In the genomic region with DNA sequence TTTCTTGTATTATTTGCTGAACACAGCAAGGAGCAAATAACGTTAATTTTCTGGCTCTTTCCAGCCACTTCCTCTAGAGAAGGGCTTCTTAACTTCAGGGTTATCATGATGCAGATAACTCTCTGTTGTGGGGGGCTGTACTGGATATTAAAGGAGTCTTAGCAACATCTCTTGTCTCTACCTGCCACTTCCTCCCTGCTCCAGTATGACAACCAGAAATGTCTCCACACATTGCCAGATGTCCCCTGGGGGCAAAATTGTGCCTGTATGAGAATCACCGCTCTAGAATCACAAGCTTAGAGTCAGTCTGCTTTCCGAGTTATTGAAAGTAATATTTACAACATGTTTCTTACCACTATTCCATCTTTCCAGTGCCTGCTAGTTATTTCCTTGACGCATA, we compare ENCODE assay signal across 2 cellular contexts.
TF ChIP-seq lines count a peak whose summit lies in the region.

No MANE protein-coding gene starts in this region.

TF ChIP-seq in SK-N-SH, 30 proteins besides CTCF, POLR2A, EP300 and RAD21:
- TF ChIP-seq SIN3A (IDR thresholded peaks at IDR 0.05; ENCODE audit: borderline replicate concordance, low read depth, low read length) (no peak), EZH2phosphoT487 (IDR thresholded peaks at IDR 0.05; ENCODE audit: borderline replicate concordance, low read depth) (no peak)
TF ChIP-seq in SK-N-SH: peak in this region for 0.

TF ChIP-seq in SK-N-SH treated with all-trans-retinoic acid at 6 μM for 48 hours, 23 proteins besides CTCF, POLR2A, EP300 and RAD21:
- no peak for TF ChIP-seq CSDC2 (CRISPR knock-in tag; IDR thresholded peaks at IDR 0.05)
- TF ChIP-seq ZNF70 (CRISPR knock-in tag; IDR thresholded peaks at IDR 0.05): no peak
- no peak for TF ChIP-seq TOX (CRISPR knock-in tag; IDR thresholded peaks at IDR 0.05; ENCODE audit: borderline replicate concordance)
- TF ChIP-seq ZNF565 (CRISPR knock-in tag; conservative IDR thresholded peaks at IDR 0.05; ENCODE audit: low read depth): no peak
- TF ChIP-seq RARB (CRISPR knock-in tag; IDR thresholded peaks at IDR 0.05): no peak
- TF ChIP-seq, protein P1, sequence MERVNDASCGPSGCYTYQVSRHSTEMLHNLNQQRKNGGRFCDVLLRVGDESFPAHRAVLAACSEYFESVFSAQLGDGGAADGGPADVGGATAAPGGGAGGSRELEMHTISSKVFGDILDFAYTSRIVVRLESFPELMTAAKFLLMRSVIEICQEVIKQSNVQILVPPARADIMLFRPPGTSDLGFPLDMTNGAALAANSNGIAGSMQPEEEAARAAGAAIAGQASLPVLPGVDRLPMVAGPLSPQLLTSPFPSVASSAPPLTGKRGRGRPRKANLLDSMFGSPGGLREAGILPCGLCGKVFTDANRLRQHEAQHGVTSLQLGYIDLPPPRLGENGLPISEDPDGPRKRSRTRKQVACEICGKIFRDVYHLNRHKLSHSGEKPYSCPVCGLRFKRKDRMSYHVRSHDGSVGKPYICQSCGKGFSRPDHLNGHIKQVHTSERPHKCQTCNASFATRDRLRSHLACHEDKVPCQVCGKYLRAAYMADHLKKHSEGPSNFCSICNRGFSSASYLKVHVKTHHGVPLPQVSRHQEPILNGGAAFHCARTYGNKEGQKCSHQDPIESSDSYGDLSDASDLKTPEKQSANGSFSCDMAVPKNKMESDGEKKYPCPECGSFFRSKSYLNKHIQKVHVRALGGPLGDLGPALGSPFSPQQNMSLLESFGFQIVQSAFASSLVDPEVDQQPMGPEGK (CRISPR knock-in tag; IDR thresholded peaks at IDR 0.05; ENCODE audit: borderline replicate concordance): no peak
- TF ChIP-seq GLIS3 (CRISPR knock-in tag; IDR thresholded peaks at IDR 0.05): no peak
- TF ChIP-seq ZFP3 (CRISPR knock-in tag; IDR thresholded peaks at IDR 0.05): no peak
- no peak for TF ChIP-seq ISL1 (CRISPR knock-in tag; IDR thresholded peaks at IDR 0.05)
- no peak for TF ChIP-seq ZNF8 (CRISPR knock-in tag; IDR thresholded peaks at IDR 0.05)
- no peak for TF ChIP-seq ARNTL (CRISPR knock-in tag; IDR thresholded peaks at IDR 0.05; ENCODE audit: borderline replicate concordance, low read depth)
- TF ChIP-seq, protein P2, sequence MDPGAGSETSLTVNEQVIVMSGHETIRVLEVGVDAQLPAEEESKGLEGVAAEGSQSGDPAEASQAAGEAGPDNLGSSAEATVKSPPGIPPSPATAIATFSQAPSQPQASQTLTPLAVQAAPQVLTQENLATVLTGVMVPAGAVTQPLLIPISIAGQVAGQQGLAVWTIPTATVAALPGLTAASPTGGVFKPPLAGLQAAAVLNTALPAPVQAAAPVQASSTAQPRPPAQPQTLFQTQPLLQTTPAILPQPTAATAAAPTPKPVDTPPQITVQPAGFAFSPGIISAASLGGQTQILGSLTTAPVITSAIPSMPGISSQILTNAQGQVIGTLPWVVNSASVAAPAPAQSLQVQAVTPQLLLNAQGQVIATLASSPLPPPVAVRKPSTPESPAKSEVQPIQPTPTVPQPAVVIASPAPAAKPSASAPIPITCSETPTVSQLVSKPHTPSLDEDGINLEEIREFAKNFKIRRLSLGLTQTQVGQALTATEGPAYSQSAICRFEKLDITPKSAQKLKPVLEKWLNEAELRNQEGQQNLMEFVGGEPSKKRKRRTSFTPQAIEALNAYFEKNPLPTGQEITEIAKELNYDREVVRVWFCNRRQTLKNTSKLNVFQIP (CRISPR knock-in tag; IDR thresholded peaks at IDR 0.05; ENCODE audit: borderline replicate concordance, low read depth): no peak
- TF ChIP-seq PPARA (CRISPR knock-in tag; IDR thresholded peaks at IDR 0.05; ENCODE audit: borderline replicate concordance): no peak
- TF ChIP-seq, protein P3, sequence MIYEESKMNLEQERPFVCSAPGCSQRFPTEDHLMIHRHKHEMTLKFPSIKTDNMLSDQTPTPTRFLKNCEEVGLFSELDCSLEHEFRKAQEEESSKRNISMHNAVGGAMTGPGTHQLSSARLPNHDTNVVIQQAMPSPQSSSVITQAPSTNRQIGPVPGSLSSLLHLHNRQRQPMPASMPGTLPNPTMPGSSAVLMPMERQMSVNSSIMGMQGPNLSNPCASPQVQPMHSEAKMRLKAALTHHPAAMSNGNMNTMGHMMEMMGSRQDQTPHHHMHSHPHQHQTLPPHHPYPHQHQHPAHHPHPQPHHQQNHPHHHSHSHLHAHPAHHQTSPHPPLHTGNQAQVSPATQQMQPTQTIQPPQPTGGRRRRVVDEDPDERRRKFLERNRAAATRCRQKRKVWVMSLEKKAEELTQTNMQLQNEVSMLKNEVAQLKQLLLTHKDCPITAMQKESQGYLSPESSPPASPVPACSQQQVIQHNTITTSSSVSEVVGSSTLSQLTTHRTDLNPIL (CRISPR knock-in tag; IDR thresholded peaks at IDR 0.05; ENCODE audit: low read depth): no peak
- TF ChIP-seq SNAI2 (CRISPR knock-in tag; IDR thresholded peaks at IDR 0.05): no peak
- TF ChIP-seq TCF4 (CRISPR knock-in tag; IDR thresholded peaks at IDR 0.05; ENCODE audit: borderline replicate concordance): no peak
